Comparison of ENCODE assay signal across 24 cellular contexts in the genomic region with DNA sequence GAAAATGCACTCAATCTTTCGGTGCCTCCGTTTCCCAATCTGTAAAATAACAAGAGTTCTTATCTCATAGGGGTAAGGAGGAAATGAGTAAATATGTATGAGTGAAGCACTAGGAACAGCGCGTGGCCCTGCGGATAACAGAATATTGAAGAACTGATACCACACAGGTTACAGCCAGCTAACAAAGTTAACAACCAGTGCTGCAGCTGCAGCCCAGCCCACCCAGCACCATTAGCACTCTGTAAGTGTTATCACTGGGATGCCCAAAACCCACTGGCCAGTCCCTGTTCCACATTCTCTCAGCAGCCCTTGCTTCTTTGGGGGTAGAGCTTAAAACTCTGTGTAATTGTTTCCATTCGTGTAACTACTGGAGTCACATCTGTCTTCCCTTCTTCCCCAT.
DNase-seq lines count a peak whose midpoint lies in the region; ATAC-seq and TF ChIP-seq lines count a peak whose summit lies in the region.
"Had no signal": no experiment of that assay in that cellular context is flagged by ENCODE, and none has a peak within 500 bp of the region (broad histone marks: within the 10 kb centered on the region; RNA-seq: fewer than 3 reads in every experiment).

No MANE protein-coding gene starts in this region.

- no peaks in the 10 kb centered on the region for H4K20me1 ChIP-seq in osteoblast (ENCODE audit: insufficient read depth, low read length)
- H4K20me1 ChIP-seq: BLaER1 had no signal

- no peaks in the 10 kb centered on the region for H3K79me2 ChIP-seq in osteoblast (ENCODE audit: insufficient read depth, low read length)

- no peak for DNase-seq in activated naive CD4-positive, alpha-beta T cell treated with anti-CD3 and anti-CD28 coated beads, Interleukin-2, amount 50 U/mL, for 72 hours (ENCODE audit: low spot score in 2 of 2)
- no peak for DNase-seq in activated naive CD4-positive, alpha-beta T cell treated with Interleukin-2 at 50 U/mL for 16 hours
- DNase-seq in SJSA1 (ENCODE audit: low read depth in 1 of 2, low spot score in 2 of 2) (no peak), osteoblast (ENCODE audit: insufficient read length, low spot score, missing footprints) (peak; percentile 39), AG20443 (ENCODE audit: low spot score) (no peak), glutamatergic neuron (no peak)
- DNase-seq in stimulated activated naive CD8-positive, alpha-beta T cell treated with anti-CD3 and anti-CD28 coated beads, Interleukin-15, amount 100 ng/mL, for 72 hours: no peak
- DNase-seq: activated CD4-positive, alpha-beta memory T cell treated with anti-CD3 and anti-CD28 coated beads for 36 hours; activated CD8-positive, alpha-beta memory T cell treated with anti-CD3 and anti-CD28 coated beads, Interleukin-2, amount 50 U/mL, for 4 hours; activated naive CD4-positive, alpha-beta T cell treated with anti-CD3 and anti-CD28 coated beads, Interleukin-2, amount 50 U/mL, for 16 hours; immature natural killer cell; NCI-H1092 treated with DMSO at 0.1 percent for 48 hours; NCI-H1694 treated with DMSO at 0.1 percent for 48 hours; NCI-H510A; OCI-M1; pancreas; retina; stimulated activated CD4-positive, alpha-beta T cell treated with anti-CD3 and anti-CD28 coated beads, Interleukin-2, amount 100 ng/mL, for 24 hours; tibial artery had no signal

- H3K9me3 ChIP-seq in SJSA1 (replicated peaks) (no peaks in the 10 kb centered on the region), osteoblast (ENCODE audit: low read depth, low read length) (no peaks in the 10 kb centered on the region)
- H3K9me3 ChIP-seq: BLaER1, pancreas, tibial artery had no signal

- TF ChIP-seq CTCF in osteoblast (IDR thresholded peaks at IDR 0.05; ENCODE audit: extremely low read depth, low read depth, low read length): no peak
- no peak for TF ChIP-seq CTCF in glutamatergic neuron (IDR thresholded peaks at IDR 0.05; ENCODE audit: partially characterized antibody, unreplicated experiment)

- H3K27me3 ChIP-seq in SJSA1 (replicated peaks): no peaks in the 10 kb centered on the region
- H3K27me3 ChIP-seq in osteoblast (ENCODE audit: insufficient read depth, low read length): peaks cover 29% of the 10 kb centered on the region

- H3K4me1 ChIP-seq in SJSA1 (replicated peaks) (peaks cover 48% of the 10 kb centered on the region), osteoblast (ENCODE audit: insufficient read depth, low read length) (peaks cover 9% of the 10 kb centered on the region)
- H3K4me1 ChIP-seq: BLaER1, pancreas, tibial artery had no signal

- H3K27ac Mint-ChIP-seq in activated naive CD4-positive, alpha-beta T cell treated with anti-CD3 and anti-CD28 coated beads, Interleukin-2, amount 50 U/mL, for 72 hours: peak overlapping the region; percentile 0 to 81
- H3K27ac Mint-ChIP-seq in stimulated activated naive CD8-positive, alpha-beta T cell treated with anti-CD3 and anti-CD28 coated beads, Interleukin-15, amount 100 ng/mL, for 72 hours: no peak overlapping the region
- no peak overlapping the region for H3K27ac Mint-ChIP-seq in glutamatergic neuron (ENCODE audit: unreplicated experiment)
- H3K27ac Mint-ChIP-seq: activated CD4-positive, alpha-beta memory T cell treated with anti-CD3 and anti-CD28 coated beads for 36 hours; immature natural killer cell; nephron; T-helper 1 cell treated with Interleukin-12 subunit alpha and Interleukin-12 subunit beta and Interleukin-4 antibody, amounts not matched to agents 30 μg/mL and 1 μg/mL, for 36 hours had no signal

- H3K4me3 ChIP-seq in SJSA1 (no peak overlapping the region), osteoblast (ENCODE audit: insufficient read depth, low read length) (no peak overlapping the region)
- H3K4me3 ChIP-seq: BLaER1, GM12878, pancreas, tibial artery had no signal

- no peaks in the 10 kb centered on the region for H3K36me3 ChIP-seq in SJSA1
- H3K36me3 ChIP-seq in osteoblast (ENCODE audit: insufficient read depth, low read length): no peaks in the 10 kb centered on the region
- H3K36me3 ChIP-seq: BLaER1, pancreas, tibial artery had no signal

- H3K9me3 Mint-ChIP-seq in activated naive CD4-positive, alpha-beta T cell treated with anti-CD3 and anti-CD28 coated beads, Interleukin-2, amount 50 U/mL, for 72 hours: peaks cover 0 to 5% of the 10 kb centered on the region in 2 donors
- peaks cover 6 to 7% of the 10 kb centered on the region in 2 donors for H3K9me3 Mint-ChIP-seq in stimulated activated naive CD8-positive, alpha-beta T cell treated with anti-CD3 and anti-CD28 coated beads, Interleukin-15, amount 100 ng/mL, for 72 hours
- H3K9me3 Mint-ChIP-seq in glutamatergic neuron (ENCODE audit: unreplicated experiment): peaks cover 5% of the 10 kb centered on the region
- H3K9me3 Mint-ChIP-seq: activated CD4-positive, alpha-beta memory T cell treated with anti-CD3 and anti-CD28 coated beads for 36 hours; immature natural killer cell; nephron; T-helper 1 cell treated with Interleukin-12 subunit alpha and Interleukin-12 subunit beta and Interleukin-4 antibody, amounts not matched to agents 30 μg/mL and 1 μg/mL, for 36 hours had no signal

- H3K4me2 ChIP-seq in osteoblast (ENCODE audit: insufficient read depth, low read length): peak overlapping the region; percentile 58
- H3K4me2 ChIP-seq: BLaER1 had no signal

- H3K27ac ChIP-seq in SJSA1: 0 out of 2 replicates have a peak overlapping the region, but pooled peaks have one; percentile 2
- H3K27ac ChIP-seq in osteoblast (ENCODE audit: low read depth, low read length): no peak overlapping the region
- H3K27ac ChIP-seq: BLaER1, pancreas, tibial artery had no signal

- H3K4me3 Mint-ChIP-seq in stimulated activated naive CD8-positive, alpha-beta T cell treated with anti-CD3 and anti-CD28 coated beads, Interleukin-15, amount 100 ng/mL, for 72 hours: no peak overlapping the region
- no peak overlapping the region for H3K4me3 Mint-ChIP-seq in glutamatergic neuron (ENCODE audit: unreplicated experiment)
- H3K4me3 Mint-ChIP-seq: activated CD4-positive, alpha-beta memory T cell treated with anti-CD3 and anti-CD28 coated beads for 36 hours; immature natural killer cell; nephron; T-helper 1 cell treated with Interleukin-12 subunit alpha and Interleukin-12 subunit beta and Interleukin-4 antibody, amounts not matched to agents 30 μg/mL and 1 μg/mL, for 36 hours had no signal

- H2AFZ ChIP-seq in osteoblast (ENCODE audit: low read length): no peak overlapping the region

- H3K27me3 Mint-ChIP-seq in stimulated activated naive CD8-positive, alpha-beta T cell treated with anti-CD3 and anti-CD28 coated beads, Interleukin-15, amount 100 ng/mL, for 72 hours: peaks cover 72% of the 10 kb centered on the region
- peaks cover 10% of the 10 kb centered on the region for H3K27me3 Mint-ChIP-seq in glutamatergic neuron (ENCODE audit: unreplicated experiment)

- ATAC-seq in activated naive CD4-positive, alpha-beta T cell treated with anti-CD3 and anti-CD28 coated beads, Interleukin-2, amount 50 U/mL, for 72 hours: peak; percentile 47 to 59
- ATAC-seq in stimulated activated naive CD8-positive, alpha-beta T cell treated with anti-CD3 and anti-CD28 coated beads, Interleukin-15, amount 100 ng/mL, for 72 hours: peak; percentile 10
- no peak for ATAC-seq in GM21515 (IDR thresholded peaks at IDR 0.05; ENCODE audit: unreplicated experiment)
- ATAC-seq: GM12878, pancreas had no signal

- H3K4me1 Mint-ChIP-seq in stimulated activated naive CD8-positive, alpha-beta T cell treated with anti-CD3 and anti-CD28 coated beads, Interleukin-15, amount 100 ng/mL, for 72 hours: peaks cover 8% of the 10 kb centered on the region
- peaks cover 21% of the 10 kb centered on the region for H3K4me1 Mint-ChIP-seq in glutamatergic neuron (ENCODE audit: low read depth, unreplicated experiment)
- H3K4me1 Mint-ChIP-seq: immature natural killer cell, nephron had no signal

- H3K36me3 Mint-ChIP-seq in activated naive CD4-positive, alpha-beta T cell treated with anti-CD3 and anti-CD28 coated beads, Interleukin-2, amount 50 U/mL, for 72 hours: no peaks in the 10 kb centered on the region
- no peaks in the 10 kb centered on the region for H3K36me3 Mint-ChIP-seq in glutamatergic neuron (ENCODE audit: unreplicated experiment)
- H3K36me3 Mint-ChIP-seq: activated CD4-positive, alpha-beta memory T cell treated with anti-CD3 and anti-CD28 coated beads for 36 hours; immature natural killer cell had no signal

Comparison
In these comparisons a context has a peak if more than half of its experiments do, and no peak if none do; other contexts are left out.
1. H3K27ac Mint-ChIP-seq: peak in activated naive CD4-positive, alpha-beta T cell treated with anti-CD3 and anti-CD28 coated beads, Interleukin-2, amount 50 U/mL, for 72 hours (2 of 2); none in stimulated activated naive CD8-positive, alpha-beta T cell treated with anti-CD3 and anti-CD28 coated beads, Interleukin-15, amount 100 ng/mL, for 72 hours (0 of 2) and glutamatergic neuron (single experiment).